Comparison of ENCODE assay signal across 35 cellular contexts in the genomic region with DNA sequence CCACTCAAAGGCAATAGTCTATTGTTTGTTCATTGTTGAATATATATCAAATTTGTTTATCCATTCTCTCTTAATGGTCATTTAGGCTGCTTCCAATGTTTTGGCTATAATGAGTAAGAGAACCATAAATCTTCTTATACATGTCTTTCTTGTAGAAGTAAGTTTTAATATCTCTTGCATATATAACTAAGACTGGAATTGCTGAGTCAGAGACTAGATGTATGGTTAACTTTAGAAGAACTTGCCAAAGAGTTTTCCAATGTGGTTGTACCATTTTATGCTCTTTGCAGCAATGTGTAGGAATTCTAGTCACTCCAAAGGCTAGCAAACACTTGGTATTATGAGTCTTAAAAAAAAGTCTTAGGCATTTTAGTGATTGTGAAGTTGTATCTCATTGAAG.
"Had no signal": no experiment of that assay in that cellular context is flagged by ENCODE, and none has a peak within 500 bp of the region (broad histone marks: within the 10 kb centered on the region; RNA-seq: fewer than 3 reads in every experiment).

No MANE protein-coding gene starts in this region.

- DNase-seq: Karpas-422, Kasumi-1, MG63, MM.1S, MV-4-11, NCI-H1048, NCI-H1092, NCI-H1092 treated with DMSO at 0.1 percent for 48 hours, NCI-H1105, NCI-H1105 treated with DMSO at 0.1 percent for 48 hours, NCI-H1417, NCI-H1417 treated with DMSO at 0.1 percent for 48 hours, NCI-H1436, NCI-H1436 treated with DMSO at 0.1 percent for 48 hours, NCI-H146, NCI-H1694, NCI-H1694 treated with DMSO at 0.1 percent for 48 hours, NCI-H187, NCI-H187 treated with DMSO at 0.1 percent for 48 hours, NCI-H1930, NCI-H2029, NCI-H2029 treated with DMSO at 0.1 percent for 48 hours, NCI-H2081, NCI-H2081 treated with DMSO at 0.1 percent for 48 hours, NCI-H2107, NCI-H2171, NCI-H2171 treated with DMSO at 0.1 percent for 48 hours, NCI-H2227 treated with DMSO at 0.1 percent for 48 hours, NCI-H226, NCI-H345, NCI-H446, NCI-H446 treated with DMSO at 0.1 percent for 48 hours, NCI-H510A, NCI-H510A treated with DMSO at 0.1 percent for 48 hours, NCI-H524 had no signal

- H3K36me3 ChIP-seq: MG63 had no signal

- H3K4me3 ChIP-seq: MG63 had no signal

- H3K9me3 ChIP-seq: MG63 had no signal

- H3K27me3 ChIP-seq: MG63 had no signal
